ENCODE assay signal across 11 cellular contexts in the genomic region with DNA sequence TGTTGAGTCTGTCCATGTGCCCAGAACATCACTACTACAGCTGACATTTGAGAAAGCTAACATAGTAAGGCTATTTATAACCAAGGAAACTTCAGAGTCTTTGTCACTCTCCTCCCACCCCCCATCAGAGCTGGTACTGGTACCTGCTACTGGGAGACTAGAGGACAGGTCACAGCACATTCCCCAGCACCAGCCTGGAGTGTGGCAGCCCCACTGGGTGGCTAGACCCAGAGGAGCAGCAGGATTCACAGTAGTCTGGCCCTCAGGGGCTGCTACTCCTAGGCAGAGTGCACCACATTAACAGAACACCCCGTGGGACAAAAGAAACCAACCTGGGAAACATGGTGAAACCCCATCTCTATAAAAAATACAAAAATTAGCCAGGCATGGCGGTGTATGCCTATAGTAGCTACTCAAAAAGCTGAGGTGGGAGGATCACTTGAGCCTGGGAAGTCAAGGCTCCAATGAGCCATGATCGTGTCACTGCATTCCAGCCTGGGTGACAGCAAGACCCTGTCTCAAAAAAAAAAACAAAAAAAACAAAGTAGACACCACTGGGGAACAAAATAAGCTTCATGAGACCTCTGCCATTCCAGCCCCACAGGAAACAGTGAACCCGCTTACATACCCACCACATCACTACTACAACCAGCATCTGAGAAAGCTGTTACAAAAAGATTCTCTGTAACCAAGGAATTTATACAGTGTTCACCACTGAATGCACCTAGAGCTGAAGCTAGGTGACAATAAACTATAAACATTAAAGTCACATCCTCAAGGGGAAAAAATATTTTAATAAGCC. TPM values are rescaled to one million over a fixed set of nuclear protein-coding genes. Genes with fewer than 3 reads are reported as not detected.
DNase-seq lines count a peak whose midpoint lies in the region; ATAC-seq lines count a peak whose summit lies in the region.
"Had no signal": no experiment of that assay in that cellular context is flagged by ENCODE, and none has a peak within 500 bp of the region (broad histone marks: within the 10 kb centered on the region; RNA-seq: fewer than 3 reads in every experiment).

No MANE protein-coding gene starts in this region.

- H3K27ac Mint-ChIP-seq in CD4-positive, CD25-positive, alpha-beta regulatory T cell = peak overlapping the region; percentile 86 to 97 (median 90)
- peak overlapping the region; percentile 80 for H3K27ac Mint-ChIP-seq in activated CD4-positive, alpha-beta memory T cell treated with anti-CD3 and anti-CD28 coated beads for 36 hours

- POLR2A ChIA-PET in activated CD4-positive, alpha-beta memory T cell treated with anti-CD3 and anti-CD28 coated beads for 36 hours (lab: Charles Lee) = interaction anchor here (1.2 to 1.4 kb wide), 3 partner anchors 12 to 26 kb away, joined by 4 to 5 read pairs (median 4); partner anchors contain the start of gene PTGER4

- peaks cover 48% of the 10 kb centered on the region for H3K4me1 ChIP-seq in CD4-positive, CD25-positive, alpha-beta regulatory T cell (ENCODE audit: control insufficient read depth, insufficient read depth, low read length, poor library complexity, severe bottlenecking)
- H3K4me1 ChIP-seq: HAP-1 had no signal

- H3K27me3 Mint-ChIP-seq in CD4-positive, CD25-positive, alpha-beta regulatory T cell = no peaks in the 10 kb centered on the region
- no peaks in the 10 kb centered on the region for H3K27me3 Mint-ChIP-seq in activated CD4-positive, alpha-beta memory T cell treated with anti-CD3 and anti-CD28 coated beads for 36 hours

- H3K4me1 Mint-ChIP-seq in CD4-positive, CD25-positive, alpha-beta regulatory T cell = peaks cover 46 to 72% (median 55%) of the 10 kb centered on the region in 4 donors
- peaks cover 60% of the 10 kb centered on the region for H3K4me1 Mint-ChIP-seq in activated CD4-positive, alpha-beta memory T cell treated with anti-CD3 and anti-CD28 coated beads for 36 hours (ENCODE audit: low read depth)

- ATAC-seq in CD4-positive, CD25-positive, alpha-beta regulatory T cell (ENCODE audit: low read depth in 2 of 2) = no peak
- ATAC-seq in GM19468 (IDR thresholded peaks at IDR 0.05; ENCODE audit: extremely low read depth, unreplicated experiment) (peak; percentile 14), GM19035 (IDR thresholded peaks at IDR 0.05; ENCODE audit: unreplicated experiment) (no peak)

- no peaks in the 10 kb centered on the region for H3K36me3 Mint-ChIP-seq in CD4-positive, CD25-positive, alpha-beta regulatory T cell
- H3K36me3 Mint-ChIP-seq in activated CD4-positive, alpha-beta memory T cell treated with anti-CD3 and anti-CD28 coated beads for 36 hours = no peaks in the 10 kb centered on the region

- peaks cover 0 to 2% (median 0%) of the 10 kb centered on the region in 7 donors for H3K9me3 Mint-ChIP-seq in CD4-positive, CD25-positive, alpha-beta regulatory T cell
- H3K9me3 Mint-ChIP-seq in activated CD4-positive, alpha-beta memory T cell treated with anti-CD3 and anti-CD28 coated beads for 36 hours = no peaks in the 10 kb centered on the region

- CTCF ChIA-PET in activated CD4-positive, alpha-beta memory T cell treated with anti-CD3 and anti-CD28 coated beads for 36 hours (lab: Charles Lee) = interaction anchor here (0.7 to 1.5 kb wide), 3 partner anchors 22 to 36 kb away, joined by 3 to 4 read pairs (median 3); no protein-coding TSS in a partner anchor

- H3K9me3 ChIP-seq in CD4-positive, CD25-positive, alpha-beta regulatory T cell (ENCODE audit: control insufficient read depth in 2 of 2, low read length in 2 of 2) = no peaks in the 10 kb centered on the region
- H3K9me3 ChIP-seq: HAP-1 had no signal

- DNase-seq in CD4-positive, CD25-positive, alpha-beta regulatory T cell = no peak
- DNase-seq in activated CD4-positive, alpha-beta memory T cell treated with anti-CD3 and anti-CD28 coated beads for 36 hours = no peak
- peak; percentile 41 for DNase-seq in myocyte (ENCODE audit: low read depth)
- no peak for DNase-seq in stimulated activated CD4-positive, alpha-beta T cell treated with anti-CD3 and anti-CD28 coated beads, Interleukin-1b, Interleukin-23, amount 100 ng/mL, for 48 hours
- no peak for DNase-seq in hepatic stellate cell (ENCODE audit: low spot score)
- no peak for DNase-seq in cerebellar cortex (ENCODE audit: low spot score)
- DNase-seq: foreskin melanocyte had no signal

- intact Hi-C loops in activated CD4-positive, alpha-beta memory T cell treated with anti-CD3 and anti-CD28 coated beads for 36 hours (cut with micrococcal nuclease) = loop anchor here (2.0 kb wide), 1 partner anchor 13 kb away; no protein-coding TSS in a partner anchor

- H3K27ac ChIP-seq in CD4-positive, CD25-positive, alpha-beta regulatory T cell (ENCODE audit: insufficient read depth, low read length, poor library complexity, severe bottlenecking) = peak overlapping the region; percentile 58
- H3K27ac ChIP-seq: HL-60 had no signal

- peak overlapping the region; percentile 72 to 91 (median 78) for H3K4me3 Mint-ChIP-seq in CD4-positive, CD25-positive, alpha-beta regulatory T cell
- H3K4me3 Mint-ChIP-seq in activated CD4-positive, alpha-beta memory T cell treated with anti-CD3 and anti-CD28 coated beads for 36 hours = peak overlapping the region; percentile 74

- H3K36me3 ChIP-seq in CD4-positive, CD25-positive, alpha-beta regulatory T cell (ENCODE audit: control insufficient read depth, insufficient read depth, low read length) = no peaks in the 10 kb centered on the region
- H3K36me3 ChIP-seq: HAP-1 had no signal

- H3K27me3 ChIP-seq in CD4-positive, CD25-positive, alpha-beta regulatory T cell (ENCODE audit: control insufficient read depth, insufficient read depth, low read length) = no peaks in the 10 kb centered on the region

- H3K4me3 ChIP-seq in CD4-positive, CD25-positive, alpha-beta regulatory T cell (ENCODE audit: low read depth, low read length) = peak overlapping the region; percentile 78
- H3K4me3 ChIP-seq: HAP-1 had no signal

RNA-seq across cellular contexts. Expression of gene PTGER4, which starts 26.3 kb away (rescaled TPM):
- total RNA-seq in CD4-positive, CD25-positive, alpha-beta regulatory T cell = 343 TPM
- polyA plus RNA-seq in CD4-positive, CD25-positive, alpha-beta regulatory T cell = 10 to 100 TPM; 17.2 to 37.6 (median 24.3) TPM
- 10 to 100 TPM; 53.7 to 59.9 TPM for total RNA-seq in activated CD4-positive, alpha-beta memory T cell treated with anti-CD3 and anti-CD28 coated beads for 36 hours
- 58.6 and 59.5 TPM in 2 replicates for total RNA-seq in myocyte
- 5.6 TPM for polyA plus RNA-seq in myocyte (2012)
